8 cellular contexts compared by ENCODE assay signal in genomic region chr17:7351665-7352558, GRCh38. TPM values are rescaled to one million over a fixed set of nuclear protein-coding genes. Genes with fewer than 3 reads are reported as not detected.
DNase-seq lines count a peak whose midpoint lies in the region; ATAC-seq, FAIRE-seq and TF ChIP-seq lines count a peak whose summit lies in the region.

KCTD11 (plus strand) TSS chr17:7352162.

- H3K36me3 Mint-ChIP-seq in CD8-positive, alpha-beta T cell = peaks cover 32% of the 10 kb centered on the region

- no peak for FAIRE-seq in urothelium cell line (lab: Jason Lieb, UNC)

- peak within 1 kb of the TSS; percentile 87 for H3K4me3 Mint-ChIP-seq in CD8-positive, alpha-beta T cell

- WGBS in adrenal gland, 4 donors = 1 to 3% (median 1%) methylated on average over 7 to 93 of the region's 93 CpGs
- WGBS in heart right ventricle, 2 donors = 0 to 1% methylated on average over 80 to 93 of the region's 93 CpGs

- peaks cover 20% of the 10 kb centered on the region for H3K36me3 ChIP-seq in CD8-positive, alpha-beta T cell (ENCODE audit: insufficient read depth, low read length)
- H3K36me3 ChIP-seq in adrenal gland (replicated peaks in 1 of 2) (no peaks in the 10 kb centered on the region), heart right ventricle (peaks cover 0 to 14% (median 0%) of the 10 kb centered on the region in 9 donors)

- no peaks in the 10 kb centered on the region for H3K27me3 Mint-ChIP-seq in CD8-positive, alpha-beta T cell (ENCODE audit: low read depth)

- no peaks in the 10 kb centered on the region for H3K9me3 Mint-ChIP-seq in CD8-positive, alpha-beta T cell

- peak within 1 kb of the TSS; percentile 53 for H3K27ac ChIP-seq in CD8-positive, alpha-beta T cell (ENCODE audit: low read depth, low read length)
- H3K27ac ChIP-seq in adrenal gland (peak within 1 kb of the TSS; percentile 95 to 99 (median 98)), heart right ventricle (peak within 1 kb of the TSS; percentile 96 to 100 (median 99))

- H3K4me1 ChIP-seq in CD8-positive, alpha-beta T cell (ENCODE audit: insufficient read depth, low read length) = peaks cover 42% of the 10 kb centered on the region
- H3K4me1 ChIP-seq in adrenal gland (replicated peaks in 1 of 2) (peaks cover 21 to 39% of the 10 kb centered on the region in 2 donors), heart right ventricle (peaks cover 8 to 65% (median 46%) of the 10 kb centered on the region in 9 donors)

- intact Hi-C loops in CD8-positive, alpha-beta T cell (cut with DNase I, micrococcal nuclease) = loop anchor here (1.0 to 10.0 kb wide), 12 partner anchors 16 to 490 kb away; partner anchors contain the start of genes TP53 (in 2 of the 2), WRAP53 (in 2 of the 2), ACAP1 (in 1 of the 2) and NEURL4 (in 1 of the 2)
- intact Hi-C loops in adrenal gland (cut with DNase I) (loop anchor here (10.0 kb wide), 2 partner anchors 203 to 213 kb away; partner anchors contain the start of genes SENP3 (in 1 of the 2) and TNFSF13 (in 1 of the 2)), heart right ventricle (cut with DNase I) (loop anchor here (1.0 to 10.0 kb wide), 13 partner anchors 40 to 333 kb away; partner anchors contain the start of genes FGF11 (in 5 of the 10), TMEM102 (in 5 of the 10), PLSCR3 (in 4 of the 10) and SENP3 (in 4 of the 10)), posterior cingulate gyrus (cut with DNase I) (loop anchor here (2.0 to 10.0 kb wide), 4 partner anchors 35 to 210 kb away; partner anchors contain the start of genes POLR2A, SENP3, SLC35G6 and TMEM256)

- peak within 1 kb of the TSS; percentile 88 for H3K27ac Mint-ChIP-seq in CD8-positive, alpha-beta T cell

- DNase-seq in CD8-positive, alpha-beta T cell = peak in 6 of 7 experiments; percentile 64 to 83 (median 76)
- peak; percentile 68 for DNase-seq in HS-5 (ENCODE audit: low read depth)
- peak; percentile 85 to 88 for DNase-seq in SW 1271 (lab: John Stamatoyannopoulos, UW)
- DNase-seq in adrenal gland = peak; percentile 90 to 94 (median 92)
- DNase-seq in heart right ventricle = peak; percentile 91 to 93
- peak; percentile 73 to 97 (median 80) for DNase-seq in posterior cingulate gyrus
- peak; percentile 89 for DNase-seq in urothelium cell line (ENCODE audit: low spot score)

- no peaks in the 10 kb centered on the region for H3K27me3 ChIP-seq in CD8-positive, alpha-beta T cell (ENCODE audit: insufficient read depth, low read length)
- H3K27me3 ChIP-seq in adrenal gland = no peaks in the 10 kb centered on the region
- H3K27me3 ChIP-seq in heart right ventricle = no peaks in the 10 kb centered on the region

- peaks cover 38% of the 10 kb centered on the region for H3K4me1 Mint-ChIP-seq in CD8-positive, alpha-beta T cell (ENCODE audit: low read depth)

- TF ChIP-seq POLR2A in adrenal gland (IDR thresholded peaks at IDR 0.05) = peak in 1 of 2 donors; percentile 82

- CTCF ChIA-PET in CD8-positive, alpha-beta T cell (lab: Charles Lee) = interaction anchor here (0.5 to 7.5 kb wide), 13 partner anchors 16 to 209 kb away, joined by 3 to 120 read pairs (median 3); partner anchors contain the start of genes ACAP1, FGF11, SENP3 and SLC2A4

- ATAC-seq in CD8-positive, alpha-beta T cell = peak; percentile 48
- ATAC-seq in GM19467 (IDR thresholded peaks at IDR 0.05; ENCODE audit: unreplicated experiment) (peak; percentile 48), heart right ventricle (peak; percentile 70 to 84 (median 80))

- peak; percentile 20 for TF ChIP-seq CTCF in CD8-positive, alpha-beta T cell (IDR thresholded peaks at IDR 0.05)
- TF ChIP-seq CTCF in adrenal gland (IDR thresholded peaks at IDR 0.05) (peak in 5 of 6 experiments; percentile 17 to 47 (median 37)), heart right ventricle (IDR thresholded peaks at IDR 0.05) (peak; percentile 26 to 69 (median 59))

- POLR2A ChIA-PET in CD8-positive, alpha-beta T cell (lab: Charles Lee) = interaction anchor here (0.6 to 4.7 kb wide), 12 partner anchors 15 to 132 kb away, joined by 3 to 49 read pairs (median 4); partner anchors contain the start of genes ACAP1, NEURL4, POLR2A and TMEM102

- peak within 1 kb of the TSS; percentile 62 for H3K4me3 ChIP-seq in CD8-positive, alpha-beta T cell (ENCODE audit: low read depth, low read length)
- H3K4me3 ChIP-seq in adrenal gland (peak within 1 kb of the TSS in 3 of 4 donors; percentile 47 to 78 (median 68)), heart right ventricle (peak within 1 kb of the TSS; percentile 73 to 91 (median 84))

- H3K9me3 ChIP-seq in CD8-positive, alpha-beta T cell (ENCODE audit: low read length) = no peaks in the 10 kb centered on the region
- no peaks in the 10 kb centered on the region for H3K9me3 ChIP-seq in adrenal gland (replicated peaks in 1 of 3)
- no peaks in the 10 kb centered on the region for H3K9me3 ChIP-seq in heart right ventricle

RNA-seq across cellular contexts. Expression of gene KCTD11, which starts in this region (rescaled TPM):
- 1 to 10 TPM; 1.4 to 1.8 TPM for total RNA-seq in CD8-positive, alpha-beta T cell
- total RNA-seq in adrenal gland (10 to 100 TPM in 5 of 8 donors, 1 to 10 TPM in 3; 6.8 to 13.8 (median 11.6) TPM), heart right ventricle (1 to 10 TPM; 4.3 to 8.5 (median 5.3) TPM)
- polyA plus RNA-seq in adrenal gland (1 to 10 TPM; 5.2 to 10.0 (median 7.1) TPM), heart right ventricle (1 to 10 TPM; 4.5 to 6.6 TPM)

Comparison
In these comparisons a context has a peak if more than half of its experiments do, and no peak if none do; other contexts are left out.
1. Peak in every context shown above with its lines: DNase-seq, ATAC-seq, H3K4me3 ChIP-seq and H3K27ac ChIP-seq.